Comparison of ENCODE assay signal across 27 cellular contexts in the genomic region with DNA sequence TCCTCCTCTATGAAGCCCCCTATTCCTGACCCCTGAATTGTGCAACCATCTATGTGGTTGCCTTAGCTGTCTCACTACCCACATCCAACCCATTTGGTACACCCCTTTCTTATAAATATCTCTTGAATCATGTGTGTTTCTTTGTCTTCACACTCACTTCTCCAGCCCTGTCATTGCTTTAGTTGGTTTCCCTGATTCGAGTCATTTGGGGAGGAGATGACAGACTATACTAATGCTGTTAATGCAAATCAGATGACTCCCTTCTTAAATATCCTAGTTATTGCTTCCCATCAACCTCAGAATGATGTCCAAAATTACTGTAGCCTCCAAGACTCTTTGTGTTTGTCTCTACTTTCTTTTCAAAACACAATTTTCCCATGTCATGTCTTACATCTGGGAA. TPM values are rescaled to one million over a fixed set of nuclear protein-coding genes. Genes with fewer than 3 reads are reported as not detected.
"Had no signal": no experiment of that assay in that cellular context is flagged by ENCODE, and none has a peak within 500 bp of the region (broad histone marks: within the 10 kb centered on the region; RNA-seq: fewer than 3 reads in every experiment).

No MANE protein-coding gene starts in this region.

- H3K4me1 Mint-ChIP-seq: immature natural killer cell had no signal

- H3K9me3 ChIP-seq: esophagus squamous epithelium, gastroesophageal sphincter, ovary, tibial artery, upper lobe of left lung, uterus had no signal

- H3K27ac Mint-ChIP-seq: dendritic cell treated with granulocyte-macrophage colony-stimulating factor and Interleukin-4, amounts not matched to agents 40 ng/mL and 50 ng/mL, for 4 days; effector memory CD8-positive, alpha-beta T cell; immature natural killer cell; natural killer cell treated with Interleukin-12 subunit alpha and Interleukin-12 subunit beta and Interleukin-15 and Interleukin-18, amount 100 ng/mL, for 72 hours; neural progenitor cell had no signal

- H3K4me3 ChIP-seq: esophagus squamous epithelium, gastroesophageal sphincter, lung, neural progenitor cell, ovary, spleen, tibial artery, upper lobe of left lung, uterus had no signal

- ATAC-seq: effector memory CD8-positive, alpha-beta T cell; gastroesophageal sphincter; left colon; left ventricle myocardium superior; natural killer cell treated with Interleukin-12 subunit alpha and Interleukin-12 subunit beta and Interleukin-15 and Interleukin-18, amount 100 ng/mL, for 72 hours; right cardiac atrium had no signal

- H3K4me3 Mint-ChIP-seq: dendritic cell treated with granulocyte-macrophage colony-stimulating factor and Interleukin-4, amounts not matched to agents 40 ng/mL and 50 ng/mL, for 4 days; effector memory CD8-positive, alpha-beta T cell; immature natural killer cell; natural killer cell treated with Interleukin-12 subunit alpha and Interleukin-12 subunit beta and Interleukin-15 and Interleukin-18, amount 100 ng/mL, for 72 hours; neural progenitor cell had no signal

- H2AFZ ChIP-seq: neural progenitor cell had no signal

- H3K27ac ChIP-seq: esophagus squamous epithelium, gastroesophageal sphincter, neural progenitor cell, ovary, spleen, tibial artery, upper lobe of left lung, uterus had no signal

- H3K9ac ChIP-seq: neural progenitor cell had no signal

- H3K36me3 ChIP-seq: esophagus squamous epithelium, gastroesophageal sphincter, neural progenitor cell, ovary, spleen, tibial artery, upper lobe of left lung, uterus had no signal

- H3K4me2 ChIP-seq: neural progenitor cell had no signal

- H3K4me1 ChIP-seq: esophagus squamous epithelium, gastroesophageal sphincter, spleen, tibial artery, upper lobe of left lung, uterus had no signal

- DNase-seq: effector memory CD8-positive, alpha-beta T cell; esophagus squamous epithelium; foreskin fibroblast; glutamatergic neuron; immature natural killer cell; kidney; left colon; left ventricle myocardium superior; mesenchymal stem cell; midbrain; ovary; right cardiac atrium; spleen; stimulated activated CD4-positive, alpha-beta T cell treated with anti-CD3 and anti-CD28 coated beads, Interleukin-15, amount 100 ng/mL, for 24 hours; stimulated activated CD4-positive, alpha-beta T cell treated with anti-CD3 and anti-CD28 coated beads, Interleukin-1b, Interleukin-23, amount 100 ng/mL, for 48 hours; stimulated activated CD4-positive, alpha-beta T cell treated with anti-CD3 and anti-CD28 coated beads, Interleukin-4, amount 100 ng/mL, for 24 hours; stimulated activated naive CD4-positive, alpha-beta T cell treated with Interleukin-2 at 50 U/mL for 16 hours; tibial artery; upper lobe of left lung; uterus had no signal

- H3K27me3 ChIP-seq: neural progenitor cell, ovary, upper lobe of left lung, uterus had no signal

- H3K36me3 Mint-ChIP-seq: neural progenitor cell had no signal

RNA-seq across cellular contexts. Expression of gene SLC35D3, which starts 23.0 kb away (rescaled TPM):
- total RNA-seq: epithelial cell of proximal tubule; esophagus squamous epithelium; kidney; left ventricle myocardium superior; natural killer cell treated with Interleukin-12 subunit alpha and Interleukin-12 subunit beta and Interleukin-15 and Interleukin-18, amount 100 ng/mL, for 72 hours; ovary; posterior vena cava; right cardiac atrium; spleen; uterus had no signal
